Comparison of ENCODE assay signal across 18 cellular contexts in genomic region chr5:40649493-40650030, GRCh38. TPM values are rescaled to one million over a fixed set of nuclear protein-coding genes. Genes with fewer than 3 reads are reported as not detected.
DNase-seq lines count a peak whose midpoint lies in the region; ATAC-seq and TF ChIP-seq lines count a peak whose summit lies in the region.
"Had no signal": no experiment of that assay in that cellular context is flagged by ENCODE, and none has a peak within 500 bp of the region (broad histone marks: within the 10 kb centered on the region; RNA-seq: fewer than 3 reads in every experiment).

No MANE protein-coding gene starts in this region.

- H3K4me1 ChIP-seq in DND-41 (ENCODE audit: insufficient read depth, low read length) (peaks cover 63% of the 10 kb centered on the region), neural progenitor cell (no peaks in the 10 kb centered on the region)
- H3K4me1 ChIP-seq: BE2C, right atrium auricular region had no signal

- H2AFZ ChIP-seq in DND-41 (ENCODE audit: low read depth, low read length) = peak overlapping the region; percentile 51
- H2AFZ ChIP-seq in neural progenitor cell (replicated peaks) = no peak overlapping the region

- H3K27ac ChIP-seq in DND-41 (ENCODE audit: low read length) (peak overlapping the region; percentile 65), neural progenitor cell (no peak overlapping the region)
- H3K27ac ChIP-seq: epithelial cell of prostate, right atrium auricular region had no signal

- peak overlapping the region; percentile 14; the same call in 1 of the 2 replicates for H3K4me2 ChIP-seq in DND-41 (ENCODE audit: insufficient read depth, low read length)
- H3K4me2 ChIP-seq in neural progenitor cell = no peak overlapping the region

- H3K9ac ChIP-seq in DND-41 (ENCODE audit: low read depth, low read length) (peak overlapping the region; percentile 4; the same call in 1 of the 2 replicates), neural progenitor cell (no peak overlapping the region)

- no peaks in the 10 kb centered on the region for H4K20me1 ChIP-seq in DND-41 (ENCODE audit: insufficient read depth, low read length)
- H4K20me1 ChIP-seq in neural progenitor cell (ENCODE audit: low read depth) = no peaks in the 10 kb centered on the region

- H3K79me2 ChIP-seq in DND-41 (ENCODE audit: insufficient read depth, low read length) (peaks cover 45% of the 10 kb centered on the region), neural progenitor cell (ENCODE audit: low read depth) (no peaks in the 10 kb centered on the region)

- H3K27ac Mint-ChIP-seq in CD14-positive monocyte (peak overlapping the region; percentile 28 to 83 (median 55)), T-cell (peak overlapping the region; percentile 93 to 94), neural progenitor cell (no peak overlapping the region)
- peak overlapping the region; percentile 36 for H3K27ac Mint-ChIP-seq in effector memory CD8-positive, alpha-beta T cell
- H3K27ac Mint-ChIP-seq: WTC11 had no signal

- no peak overlapping the region for H3K4me3 Mint-ChIP-seq in CD14-positive monocyte
- H3K4me3 Mint-ChIP-seq in T-cell = peak overlapping the region in 1 of 3 donors; percentile 9
- peak overlapping the region in 1 of 2 donors; percentile 15 for H3K4me3 Mint-ChIP-seq in effector memory CD8-positive, alpha-beta T cell
- no peak overlapping the region for H3K4me3 Mint-ChIP-seq in neural progenitor cell
- H3K4me3 Mint-ChIP-seq: neural crest cell, WTC11 had no signal

- peaks cover 51% of the 10 kb centered on the region for H3K4me1 Mint-ChIP-seq in CD14-positive monocyte
- H3K4me1 Mint-ChIP-seq in T-cell = peaks cover 53 to 61% (median 54%) of the 10 kb centered on the region in 3 donors
- peaks cover 33 to 44% of the 10 kb centered on the region in 2 donors for H3K4me1 Mint-ChIP-seq in effector memory CD8-positive, alpha-beta T cell (ENCODE audit: low read depth in 2 of 2)
- peaks cover 9% of the 10 kb centered on the region for H3K4me1 Mint-ChIP-seq in neural progenitor cell
- H3K4me1 Mint-ChIP-seq: neural crest cell, WTC11 had no signal

- intact Hi-C loops in CD14-positive monocyte (cut with micrococcal nuclease) = no loop called here

- H3K9me3 Mint-ChIP-seq in CD14-positive monocyte (peaks cover 0 to 5% (median 0%) of the 10 kb centered on the region in 7 donors), T-cell (peaks cover 0 to 4% (median 0%) of the 10 kb centered on the region in 3 donors), neural progenitor cell (no peaks in the 10 kb centered on the region)
- no peaks in the 10 kb centered on the region for H3K9me3 Mint-ChIP-seq in effector memory CD8-positive, alpha-beta T cell
- H3K9me3 Mint-ChIP-seq: neural crest cell, WTC11 had no signal

- H3K36me3 Mint-ChIP-seq in CD14-positive monocyte (no peaks in the 10 kb centered on the region), T-cell (peaks cover 12% of the 10 kb centered on the region), neural progenitor cell (no peaks in the 10 kb centered on the region)
- H3K36me3 Mint-ChIP-seq in effector memory CD8-positive, alpha-beta T cell (ENCODE audit: insufficient read depth) = no peaks in the 10 kb centered on the region
- H3K36me3 Mint-ChIP-seq: WTC11 had no signal

- H3K4me3 ChIP-seq in DND-41 (ENCODE audit: low read depth in 1 of 2, low read length in 2 of 2) (no peak overlapping the region), neural progenitor cell (no peak overlapping the region)
- H3K4me3 ChIP-seq: lung, Peyer's patch, right atrium auricular region had no signal

- POLR2A ChIA-PET in T-cell (lab: Charles Lee) = no interaction called here

- H3K36me3 ChIP-seq in DND-41 (ENCODE audit: insufficient read depth, low read length) = no peaks in the 10 kb centered on the region
- H3K36me3 ChIP-seq in neural progenitor cell = no peaks in the 10 kb centered on the region
- H3K36me3 ChIP-seq: BE2C, Peyer's patch, right atrium auricular region had no signal

- H3K27me3 ChIP-seq in DND-41 (ENCODE audit: insufficient read depth, low read length, poor library complexity) (no peaks in the 10 kb centered on the region), neural progenitor cell (no peaks in the 10 kb centered on the region)
- H3K27me3 ChIP-seq: BE2C, Peyer's patch, right atrium auricular region had no signal

- H3K9me3 ChIP-seq in DND-41 (ENCODE audit: insufficient read depth, low read length, severe bottlenecking) (no peaks in the 10 kb centered on the region), neural progenitor cell (ENCODE audit: low read depth) (no peaks in the 10 kb centered on the region)
- H3K9me3 ChIP-seq: BE2C, Peyer's patch, right atrium auricular region had no signal

- H3F3A ChIP-seq in neural progenitor cell (ENCODE audit: low read depth) = no peaks in the 10 kb centered on the region

- CTCF ChIA-PET in T-cell (lab: Charles Lee) = interaction anchor here (0.6 to 1.1 kb wide), 4 partner anchors 22 to 941 kb away, joined by 3 read pairs; no protein-coding TSS in a partner anchor

- DNase-seq in CD14-positive monocyte (ENCODE audit: low spot score) = no peak
- no peak for DNase-seq in DND-41
- peak in 4 of 34 experiments; percentile 6 to 16 (median 8) for DNase-seq in T-cell
- no peak for DNase-seq in effector memory CD8-positive, alpha-beta T cell
- DNase-seq in NCI-H1105 (lab: John Stamatoyannopoulos, UW) = no peak
- no peak for DNase-seq in neural progenitor cell (ENCODE audit: low spot score)
- DNase-seq in dermis blood vessel endothelial cell = no peak
- DNase-seq in NCI-H774 (lab: John Stamatoyannopoulos, UW) = no peak
- DNase-seq: aorta, BE2C, NCI-H1694 treated with DMSO at 0.1 percent for 48 hours, NCI-H510A treated with DMSO at 0.1 percent for 48 hours, Peyer's patch had no signal

- TF ChIP-seq CTCF in CD14-positive monocyte (IDR thresholded peaks at IDR 0.05) (no peak), DND-41 (IDR thresholded peaks at IDR 0.05; ENCODE audit: borderline replicate concordance, extremely low read depth, low read length, poor library complexity, severe bottlenecking) (no peak), neural progenitor cell (IDR thresholded peaks at IDR 0.05) (no peak)

- no peak for ATAC-seq in DND-41 (ENCODE audit: insufficient read depth, low read depth)
- ATAC-seq in T-cell (replicated peaks in 1 of 4) = peak; percentile 64 to 78 (median 70)
- peak; percentile 39 for ATAC-seq in effector memory CD8-positive, alpha-beta T cell (replicated peaks)
- ATAC-seq: WTC11 had no signal

- H3K27me3 Mint-ChIP-seq in CD14-positive monocyte (ENCODE audit: low read depth in 3 of 3) (peaks cover 0 to 2% (median 1%) of the 10 kb centered on the region in 3 donors), T-cell (no peaks in the 10 kb centered on the region), neural progenitor cell (ENCODE audit: insufficient read depth, low read depth) (peaks cover 5% of the 10 kb centered on the region)
- no peaks in the 10 kb centered on the region for H3K27me3 Mint-ChIP-seq in effector memory CD8-positive, alpha-beta T cell

RNA-seq across cellular contexts. Expression of gene PTGER4, which starts 30.2 kb away (rescaled TPM):
- 10 to 100 TPM; 44.4 to 64.3 TPM for polyA plus RNA-seq in CD14-positive monocyte
- total RNA-seq in T-cell (100 to 1,000 TPM in 2 of 5 donors, 10 to 100 TPM in 3; 51.3 to 421 (median 57.3) TPM), neural progenitor cell (ENCODE audit: low replicate concordance) (0.65 TPM in 1 of 2 replicates, not detected in the other), dermis blood vessel endothelial cell (12.3 and 23.5 TPM in 2 replicates)
- total RNA-seq: neural crest cell had no signal
